Comparison of ENCODE assay signal across 7 cellular contexts in genomic region chr16:29293545-29293944, GRCh38.
DNase-seq lines count a peak whose midpoint lies in the region; ATAC-seq and TF ChIP-seq lines count a peak whose summit lies in the region.
"Not testable (repeated sequence)": the region's sequence is repeated elsewhere in the genome, so short reads cannot be mapped to it uniquely, and the experiment has no call there.

No MANE protein-coding gene starts in this region.

- not testable (repeated sequence) for TF ChIP-seq POLR2A in body of pancreas (IDR thresholded peaks at IDR 0.05)

- H3K27ac ChIP-seq in HEK293 (ENCODE audit: extremely low read depth, low read depth, low read length); psoas muscle: not testable (repeated sequence)
- H3K27ac ChIP-seq in body of pancreas: peak overlapping the region; percentile 64 to 79 (median 75)
- H3K27ac ChIP-seq in heart right ventricle: peak overlapping the region; percentile 61 to 89 (median 82)
- peak overlapping the region; percentile 75 for H3K27ac ChIP-seq in right cardiac atrium (ENCODE audit: low read length)
- peak overlapping the region; percentile 1 to 19 for H3K27ac ChIP-seq in liver (ENCODE audit: low read depth in 1 of 2, low read length in 2 of 2)
- H3K27ac ChIP-seq in skeletal muscle tissue (ENCODE audit: low read depth, low read length): peak overlapping the region; percentile 62

- H3K27me3 ChIP-seq in body of pancreas; heart right ventricle; right cardiac atrium (ENCODE audit: control insufficient read depth, insufficient read depth); liver (ENCODE audit: control insufficient read depth in 4 of 4, insufficient read depth in 4 of 4, low read length in 3 of 4); psoas muscle (ENCODE audit: insufficient read depth in 3 of 3, low read length in 2 of 3); skeletal muscle tissue (ENCODE audit: control insufficient read depth in 3 of 3, insufficient read depth in 3 of 3, low read length in 3 of 3): not testable (repeated sequence)

- not testable (repeated sequence) for TF ChIP-seq RAD21 in liver (IDR thresholded peaks at IDR 0.05)

- WGBS in body of pancreas, 2 donors: 83 to 93% methylated on average over 4 to 5 of the region's 9 CpGs
- 52 to 79% methylated on average over 6 to 8 of the region's 9 CpGs for WGBS in heart right ventricle, 2 donors
- 76% methylated on average over 7 of the region's 9 CpGs for WGBS in right cardiac atrium
- WGBS in liver: 91% methylated on average over 7 of the region's 9 CpGs
- WGBS in psoas muscle, 3 donors: 44 to 58% (median 56%) methylated on average over 6 to 7 of the region's 9 CpGs

- H3K4me1 ChIP-seq in HEK293 (ENCODE audit: control insufficient read depth, insufficient read depth, low read length); right cardiac atrium (ENCODE audit: control insufficient read depth, insufficient read depth, low read length); liver (ENCODE audit: control insufficient read depth in 4 of 4, insufficient read depth in 4 of 4, low read length in 3 of 4): not testable (repeated sequence)
- H3K4me1 ChIP-seq in body of pancreas (peaks cover 52% of the 10 kb centered on the region), heart right ventricle (peaks cover 16 to 60% (median 29%) of the 10 kb centered on the region in 9 donors), psoas muscle (peaks cover 15% of the 10 kb centered on the region), skeletal muscle tissue (ENCODE audit: control insufficient read depth in 3 of 3, insufficient read depth in 3 of 3, low read length in 3 of 3) (peaks cover 19 to 40% (median 25%) of the 10 kb centered on the region in 3 donors)

- ATAC-seq in body of pancreas, right cardiac atrium: not testable (repeated sequence)
- ATAC-seq in heart right ventricle (peak in 2 of 8 donors; percentile 6 to 29), psoas muscle (peak in 2 of 4 donors; percentile 17 to 22)

- TF ChIP-seq CTCF in HEK293 (tag by site-specific recombination; IDR thresholded peaks at IDR 0.05); body of pancreas (IDR thresholded peaks at IDR 0.05); heart right ventricle (IDR thresholded peaks at IDR 0.05); liver (IDR thresholded peaks at IDR 0.05; ENCODE audit: low read depth, low read length, missing input control); psoas muscle (IDR thresholded peaks at IDR 0.05): not testable (repeated sequence)

- POLR2A ChIA-PET in HEK293 (lab: Yijun Ruan, JAX): not testable (repeated sequence)

- not testable (repeated sequence) for DNase-seq in body of pancreas, heart right ventricle, psoas muscle
- peak in 2 of 3 donors; percentile 26 to 41 for DNase-seq in right cardiac atrium

- not testable (repeated sequence) for H3K9me3 ChIP-seq in HEK293 (ENCODE audit: control insufficient read depth, insufficient read depth, low read depth, low read length); body of pancreas; heart right ventricle; right cardiac atrium (ENCODE audit: control insufficient read depth, low read length); liver (ENCODE audit: control insufficient read depth in 4 of 4, low read length in 3 of 4); psoas muscle; skeletal muscle tissue (ENCODE audit: control insufficient read depth in 3 of 3, low read length in 3 of 3)

- H3K36me3 ChIP-seq in HEK293 (ENCODE audit: control insufficient read depth in 2 of 2, insufficient read depth in 1 of 2, low read length in 2 of 2); body of pancreas (replicated peaks in 1 of 2; ENCODE audit: insufficient read depth in 1 of 2, low read depth in 2 of 2); heart right ventricle; liver (ENCODE audit: control insufficient read depth in 4 of 4, insufficient read depth in 3 of 4, low read depth in 1 of 4, low read length in 3 of 4); psoas muscle (ENCODE audit: insufficient read depth in 1 of 2, low read depth in 1 of 2); skeletal muscle tissue (ENCODE audit: control insufficient read depth in 3 of 3, insufficient read depth in 3 of 3, low read length in 3 of 3): not testable (repeated sequence)

- H3K4me3 ChIP-seq in HEK293 (ENCODE audit: low read depth, low read length); body of pancreas; right cardiac atrium (ENCODE audit: low read length); liver (ENCODE audit: low read depth in 1 of 3, low read length in 3 of 3); skeletal muscle tissue (ENCODE audit: low read length in 3 of 3): not testable (repeated sequence)
- H3K4me3 ChIP-seq in heart right ventricle: peak overlapping the region in 7 of 10 donors; percentile 17 to 43 (median 26)
- H3K4me3 ChIP-seq in psoas muscle: peak overlapping the region; percentile 51

- CTCF ChIA-PET in HEK293 (lab: Yijun Ruan, JAX): not testable (repeated sequence)

- not testable (repeated sequence) for H3K9ac ChIP-seq in liver (ENCODE audit: low read depth in 1 of 2, low read length in 2 of 2)
- peak overlapping the region in 2 of 3 donors; percentile 19 to 68 for H3K9ac ChIP-seq in skeletal muscle tissue (ENCODE audit: low read depth in 1 of 3, low read length in 3 of 3)

- intact Hi-C loops in body of pancreas (cut with DNase I); heart right ventricle (cut with DNase I); right cardiac atrium (cut with DNase I); psoas muscle (cut with DNase I): not testable (repeated sequence)

TF ChIP-seq in HEK293, 187 proteins besides CTCF, POLR2A, EP300 and RAD21:
- peak; percentile 54 for TF ChIP-seq GLIS1 (tag by site-specific recombination; IDR thresholded peaks at IDR 0.05)
